Comparison of ENCODE assay signal across 3 cellular contexts in genomic region chr19:17794731-17795494, GRCh38.
A peak's percentile ranks its signal among the peaks of the same experiment; 100 is the strongest.
TF ChIP-seq lines count a peak whose summit lies in the region.

Gene B3GNT3, plus strand, starts transcription at chr19:17795138. Its CDS starts 12,670 bp downstream, at chr19:17807808.

TF ChIP-seq in SK-N-SH, 30 proteins besides CTCF, POLR2A, EP300 and RAD21 (continued from another document):
- TF ChIP-seq SMC3 (IDR thresholded peaks at IDR 0.05; ENCODE audit: low read depth, low read length), result no peak

TF ChIP-seq in SK-N-SH treated with all-trans-retinoic acid at 6 μM for 48 hours, 23 proteins besides CTCF, POLR2A, EP300 and RAD21 (continued from another document):
- TF ChIP-seq POU6F1 (CRISPR knock-in tag; IDR thresholded peaks at IDR 0.05; ENCODE audit: borderline replicate concordance, low read depth), result no peak
- TF ChIP-seq CREB5 (CRISPR knock-in tag; IDR thresholded peaks at IDR 0.05; ENCODE audit: low read depth), result no peak
- TF ChIP-seq ZNF8 (CRISPR knock-in tag; IDR thresholded peaks at IDR 0.05), result no peak
- TF ChIP-seq ZNF70 (CRISPR knock-in tag; IDR thresholded peaks at IDR 0.05), result no peak
- no peak for TF ChIP-seq ESRRG (CRISPR knock-in tag; IDR thresholded peaks at IDR 0.05)
- no peak for TF ChIP-seq SNAI2 (CRISPR knock-in tag; IDR thresholded peaks at IDR 0.05)
- no peak for TF ChIP-seq ISL1 (CRISPR knock-in tag; IDR thresholded peaks at IDR 0.05)
- no peak for TF ChIP-seq ZFP3 (CRISPR knock-in tag; IDR thresholded peaks at IDR 0.05)

TF ChIP-seq in H1, 55 proteins besides CTCF, POLR2A, EP300 and RAD21:
- TF ChIP-seq KDM4A (IDR thresholded peaks at IDR 0.05; ENCODE audit: low read depth, low read length, severe bottlenecking) (peak; percentile 59), EGR1 (IDR thresholded peaks at IDR 0.05; ENCODE audit: borderline replicate concordance, low read depth, low read length) (peak; percentile 47; the same call in 1 of the 2 replicates), RNF2 (IDR thresholded peaks at IDR 0.05; ENCODE audit: borderline replicate concordance, low read depth, low read length, missing control alignments, poor library complexity, severe bottlenecking) (no peak), ASH2L (IDR thresholded peaks at IDR 0.05; ENCODE audit: low read length) (peak; percentile 56), MAX (IDR thresholded peaks at IDR 0.05) (peak; percentile 38; the same call in 1 of the 2 replicates), CTBP2 (IDR thresholded peaks at IDR 0.05; ENCODE audit: borderline replicate concordance, insufficient read depth, insufficient read length, low read length) (peak; percentile 64), SIN3A (conservative IDR thresholded peaks at IDR 0.05 in 1 of 2, IDR thresholded peaks at IDR 0.05 in 1 of 2; ENCODE audit: low read depth in 1 of 2, low read length in 2 of 2) (0 out of 4 replicates have a peak, but pooled peaks of 1 of the 2 experiments have one; percentile 44), GABPA (IDR thresholded peaks at IDR 0.05; ENCODE audit: borderline replicate concordance, insufficient read depth, low read length) (no peak), RFX5 (IDR thresholded peaks at IDR 0.05; ENCODE audit: borderline replicate concordance, low read depth, low read length) (no peak), CEBPB (IDR thresholded peaks at IDR 0.05; ENCODE audit: low read depth, low read length) (no peak), SIRT6 (IDR thresholded peaks at IDR 0.05; ENCODE audit: low read length) (no peak), SAP30 (IDR thresholded peaks at IDR 0.05; ENCODE audit: insufficient read depth, insufficient replicate concordance, low read length) (peak; percentile 28), POU5F1 (IDR thresholded peaks at IDR 0.05; ENCODE audit: low read depth, low read length) (no peak), HDAC2 (IDR thresholded peaks at IDR 0.05; ENCODE audit: borderline replicate concordance in 1 of 2, low read depth in 2 of 2, low read length in 2 of 2) (peak in 1 of 2 experiments; percentile 93; a peak in 1 of 4 replicates), GTF2F1 (IDR thresholded peaks at IDR 0.05; ENCODE audit: borderline replicate concordance, low read depth, low read length) (no peak), CHD7 (IDR thresholded peaks at IDR 0.05; ENCODE audit: insufficient replicate concordance, low read length) (no peak), SP4 (IDR thresholded peaks at IDR 0.05; ENCODE audit: low read length) (no peak), TAF7 (optimal IDR thresholded peaks at IDR 0.05; ENCODE audit: borderline replicate concordance, low read depth, low read length) (no peak), POLR2AphosphoS5 (IDR thresholded peaks at IDR 0.05; ENCODE audit: low read depth, low read length) (no peak), KDM1A (IDR thresholded peaks at IDR 0.05; ENCODE audit: borderline replicate concordance, low read length) (peak; percentile 95), ATF3 (IDR thresholded peaks at IDR 0.05; ENCODE audit: insufficient read depth, low read depth, low read length) (no peak), HDAC6 (IDR thresholded peaks at IDR 0.05; ENCODE audit: low read depth, low read length) (no peak), TBP (IDR thresholded peaks at IDR 0.05; ENCODE audit: low read depth, low read length) (0 out of 2 replicates have a peak, but pooled peaks have one; percentile 16), YY1 (IDR thresholded peaks at IDR 0.05; ENCODE audit: low read depth, low read length) (0 out of 2 replicates have a peak, but pooled peaks have one; percentile 12), TCF12 (IDR thresholded peaks at IDR 0.05; ENCODE audit: low read depth, low read length) (no peak), ZNF274 (IDR thresholded peaks at IDR 0.05; ENCODE audit: borderline replicate concordance, extremely low read depth, low read length) (no peak), RBBP5 (IDR thresholded peaks at IDR 0.05; ENCODE audit: borderline replicate concordance, low read depth, low read length) (peak; percentile 58; the same call in 1 of the 2 replicates)
